In the genomic region with DNA sequence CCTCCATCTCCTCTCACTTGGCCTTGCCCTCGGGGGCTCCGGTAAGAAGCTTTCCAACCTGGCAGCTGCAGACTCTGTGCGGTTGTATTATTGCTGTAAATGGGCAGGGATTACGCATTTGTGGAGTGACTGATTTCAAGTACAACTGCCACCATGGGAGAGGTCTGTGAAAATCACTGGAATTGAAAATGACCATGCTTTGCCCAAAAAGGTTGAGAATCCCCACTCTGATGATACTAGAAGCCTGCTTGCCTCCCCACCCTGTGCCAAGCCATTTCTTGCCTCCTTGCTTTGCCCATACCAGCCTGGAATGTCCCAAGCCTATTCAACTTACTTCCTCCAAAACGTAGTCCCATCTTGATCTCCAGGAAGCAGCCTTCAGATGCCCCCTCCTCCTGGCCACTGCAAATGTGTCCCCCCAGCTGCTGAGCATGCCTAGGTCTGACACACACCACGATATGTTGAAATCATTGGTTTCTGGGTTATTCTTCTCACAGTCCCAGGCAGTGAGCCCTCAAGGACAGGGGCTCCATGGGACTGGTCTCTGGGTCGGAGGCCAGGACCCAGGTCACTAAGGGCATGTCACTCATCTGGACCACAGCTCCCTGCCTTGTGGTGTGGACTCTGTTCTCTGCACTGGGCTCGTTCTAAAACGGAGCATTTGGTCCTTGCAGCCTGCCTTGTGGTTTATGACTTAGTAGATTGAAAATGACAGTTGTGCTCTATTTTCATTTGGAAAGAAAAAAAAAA, we compare ENCODE assay signal across 12 cellular contexts. TPM values are rescaled to one million over a fixed set of nuclear protein-coding genes. Genes with fewer than 3 reads are reported as not detected.
A peak's percentile ranks its signal among the peaks of the same experiment; 100 is the strongest.
DNase-seq lines count a peak whose midpoint lies in the region; ATAC-seq, FAIRE-seq and TF ChIP-seq lines count a peak whose summit lies in the region.
"Had no signal": no experiment of that assay in that cellular context is flagged by ENCODE, and none has a peak within 500 bp of the region (broad histone marks: within the 10 kb centered on the region; RNA-seq: fewer than 3 reads in every experiment).

No MANE protein-coding gene starts in this region.

- peak overlapping the region; percentile 56 for H3K27ac Mint-ChIP-seq in activated CD8-positive, alpha-beta memory T cell treated with anti-CD3 and anti-CD28 coated beads, Interleukin-2, amount 10 ng/mL, durations not matched to agents 7 days and 5 days
- peak overlapping the region; percentile 92 for H3K27ac Mint-ChIP-seq in activated B cell treated with CpG ODN at 0.5 μM for 24 hours
- H3K27ac Mint-ChIP-seq in type B pancreatic cell = peak overlapping the region; percentile 94

- intact Hi-C loops in activated B cell treated with CpG ODN at 0.5 μM for 24 hours (cut with micrococcal nuclease) = no loop called here

- H3K36me3 Mint-ChIP-seq in activated CD8-positive, alpha-beta memory T cell treated with anti-CD3 and anti-CD28 coated beads, Interleukin-2, amount 10 ng/mL, durations not matched to agents 7 days and 5 days = peaks cover 62% of the 10 kb centered on the region
- H3K36me3 Mint-ChIP-seq in activated B cell treated with CpG ODN at 0.5 μM for 24 hours (ENCODE audit: low read depth) (peaks cover 29% of the 10 kb centered on the region), type B pancreatic cell (peaks cover 28% of the 10 kb centered on the region)

- no peaks in the 10 kb centered on the region for H3K27me3 ChIP-seq in keratinocyte (ENCODE audit: control insufficient read depth, extremely low read depth, insufficient read depth, low read length)

- H3K4me2 ChIP-seq in keratinocyte (ENCODE audit: control insufficient read depth, extremely low read depth, insufficient read depth, low read depth, low read length) = peak overlapping the region; percentile 46

- H3K9me3 Mint-ChIP-seq in activated CD8-positive, alpha-beta memory T cell treated with anti-CD3 and anti-CD28 coated beads, Interleukin-2, amount 10 ng/mL, durations not matched to agents 7 days and 5 days (ENCODE audit: low read depth) = peaks cover 3% of the 10 kb centered on the region
- H3K9me3 Mint-ChIP-seq in activated B cell treated with CpG ODN at 0.5 μM for 24 hours = no peaks in the 10 kb centered on the region
- no peaks in the 10 kb centered on the region for H3K9me3 Mint-ChIP-seq in type B pancreatic cell

- peak overlapping the region; percentile 88 for H3K27ac ChIP-seq in keratinocyte (ENCODE audit: control insufficient read depth, insufficient read depth, low read length)
- H3K27ac ChIP-seq: C4-2B, VCaP had no signal

- H3K27me3 Mint-ChIP-seq in activated CD8-positive, alpha-beta memory T cell treated with anti-CD3 and anti-CD28 coated beads, Interleukin-2, amount 10 ng/mL, durations not matched to agents 7 days and 5 days = no peaks in the 10 kb centered on the region
- H3K27me3 Mint-ChIP-seq in activated B cell treated with CpG ODN at 0.5 μM for 24 hours = no peaks in the 10 kb centered on the region
- H3K27me3 Mint-ChIP-seq in type B pancreatic cell = no peaks in the 10 kb centered on the region

- peaks cover 2% of the 10 kb centered on the region for H3K9me1 ChIP-seq in keratinocyte (ENCODE audit: control insufficient read depth, extremely low read depth, insufficient read depth, low read length)

- FAIRE-seq in keratinocyte (lab: Jason Lieb, UNC) = no peak
- FAIRE-seq: islet of Langerhans had no signal

- no peak for ATAC-seq in activated CD8-positive, alpha-beta memory T cell treated with anti-CD3 and anti-CD28 coated beads, Interleukin-2, amount 10 ng/mL, durations not matched to agents 7 days and 5 days
- ATAC-seq in activated B cell treated with CpG ODN at 0.5 μM for 24 hours (ENCODE audit: low read depth) = no peak

- H3K9me3 ChIP-seq in keratinocyte (ENCODE audit: control insufficient read depth, low read depth, low read length) = peaks cover 2% of the 10 kb centered on the region

- H3K9ac ChIP-seq in keratinocyte (ENCODE audit: control insufficient read depth, extremely low read depth, insufficient read depth, low read length) = peak overlapping the region; percentile 76

- TF ChIP-seq CTCF in activated B cell treated with CpG ODN at 0.5 μM for 24 hours (IDR thresholded peaks at IDR 0.05) = no peak
- TF ChIP-seq CTCF in keratinocyte (optimal IDR thresholded peaks at IDR 0.05 in 1 of 3, IDR thresholded peaks at IDR 0.05 in 1 of 3, conservative IDR thresholded peaks at IDR 0.05 in 1 of 3; ENCODE audit: extremely low read depth in 1 of 3, insufficient read depth in 2 of 3, low read length in 3 of 3) = no peak
- TF ChIP-seq CTCF in type B pancreatic cell (conservative IDR thresholded peaks at IDR 0.05) = no peak

- peaks cover 64% of the 10 kb centered on the region for H3K79me2 ChIP-seq in keratinocyte (ENCODE audit: control insufficient read depth, insufficient read depth, low read length)

- no peak overlapping the region for H2AFZ ChIP-seq in keratinocyte (ENCODE audit: control insufficient read depth, low read length)

- POLR2A ChIA-PET in activated B cell treated with CpG ODN at 0.5 μM for 24 hours (lab: Charles Lee) = interaction anchor here (1.1 to 28.6 kb wide), 3 partner anchors 12 to 53 kb away, joined by 3 to 1703 read pairs (median 147); a partner anchor contains a TSS

- H4K20me1 ChIP-seq in keratinocyte (ENCODE audit: control insufficient read depth, extremely low read depth, insufficient read depth, low read length) = no peaks in the 10 kb centered on the region

- H3K4me3 Mint-ChIP-seq in activated CD8-positive, alpha-beta memory T cell treated with anti-CD3 and anti-CD28 coated beads, Interleukin-2, amount 10 ng/mL, durations not matched to agents 7 days and 5 days = no peak overlapping the region
- peak overlapping the region; percentile 12 for H3K4me3 Mint-ChIP-seq in activated B cell treated with CpG ODN at 0.5 μM for 24 hours
- H3K4me3 Mint-ChIP-seq in type B pancreatic cell = peak overlapping the region; percentile 45

- DNase-seq in activated CD8-positive, alpha-beta memory T cell treated with anti-CD3 and anti-CD28 coated beads, Interleukin-2, amount 10 ng/mL, durations not matched to agents 7 days and 5 days = no peak
- no peak for DNase-seq in activated CD8-positive, alpha-beta memory T cell treated with anti-CD3 and anti-CD28 coated beads, Interleukin-2, amount 50 U/mL, for 4 hours
- DNase-seq in activated B cell treated with CpG ODN at 0.5 μM for 24 hours (no peak), keratinocyte (ENCODE audit: low read depth, low spot score) (no peak), type B pancreatic cell (ENCODE audit: extremely low spot score, unreplicated experiment) (no peak), HK-2 (ENCODE audit: unreplicated experiment) (no peak)
- DNase-seq in stimulated activated CD8-positive, alpha-beta memory T cell treated with anti-CD3 and anti-CD28 coated beads, Interleukin-4, amount 100 ng/mL, for 48 hours = no peak
- no peak for DNase-seq in activated CD8-positive, alpha-beta memory T cell treated with anti-CD3 and anti-CD28 coated beads, Interleukin-2, amount 50 U/mL, for 48 hours
- DNase-seq: NCI-H146 had no signal

- peaks cover 46% of the 10 kb centered on the region for H3K4me1 Mint-ChIP-seq in activated CD8-positive, alpha-beta memory T cell treated with anti-CD3 and anti-CD28 coated beads, Interleukin-2, amount 10 ng/mL, durations not matched to agents 7 days and 5 days
- peaks cover 3% of the 10 kb centered on the region for H3K4me1 Mint-ChIP-seq in activated B cell treated with CpG ODN at 0.5 μM for 24 hours
- peaks cover 72% of the 10 kb centered on the region for H3K4me1 Mint-ChIP-seq in type B pancreatic cell (ENCODE audit: unreplicated experiment)

- CTCF ChIA-PET in activated CD8-positive, alpha-beta memory T cell treated with anti-CD3 and anti-CD28 coated beads, Interleukin-2, amount 10 ng/mL, durations not matched to agents 7 days and 5 days (lab: Charles Lee) = no interaction called here
- CTCF ChIA-PET in activated B cell treated with CpG ODN at 0.5 μM for 24 hours (lab: Charles Lee) = interaction anchor here (1.2 kb wide), 1 partner anchor 28 kb away, joined by 3 read pairs; no protein-coding TSS in a partner anchor

- peaks cover 56% of the 10 kb centered on the region for H3K4me1 ChIP-seq in keratinocyte (ENCODE audit: control insufficient read depth, extremely low read depth, insufficient read depth, low read length)

- peaks cover 9 to 17% of the 10 kb centered on the region in 2 experiments for H3K36me3 ChIP-seq in keratinocyte (ENCODE audit: control insufficient read depth in 2 of 2, extremely low read depth in 1 of 2, insufficient read depth in 2 of 2, low read length in 2 of 2)

- dilution Hi-C loops in keratinocyte (cut with MboI; ENCODE audit: extremely low pct_ligation_motif_present, low sequenced_read_pairs) = no loop called here

- no peak overlapping the region for H3K4me3 ChIP-seq in keratinocyte (ENCODE audit: control insufficient read depth in 2 of 3, extremely low read depth in 1 of 3, insufficient read depth in 2 of 3, low read depth in 1 of 3, low read length in 3 of 3)

RNA-seq across cellular contexts. Expression of a gene that starts 42.9 kb away (rescaled TPM):
- 10 to 100 TPM; 87.1 to 88.0 TPM for total RNA-seq in activated CD8-positive, alpha-beta memory T cell treated with anti-CD3 and anti-CD28 coated beads, Interleukin-2, amount 10 ng/mL, durations not matched to agents 7 days and 5 days
- total RNA-seq in activated B cell treated with CpG ODN at 0.5 μM for 24 hours (85.9 and 118 TPM in 2 replicates), type B pancreatic cell (ENCODE audit: low replicate concordance) (52.0 and 59.0 TPM in 2 replicates)
- polyA plus RNA-seq in keratinocyte = 30.6 to 52.9 TPM (median 33.7 TPM) in 3 replicates
- 8.1 TPM for polyA plus RNA-seq in keratinocyte (2011; ENCODE audit: low read depth)
- polyA plus RNA-seq in keratinocyte (2011; cell fraction: cytosol; rRNA removed) = 23.9 and 26.7 TPM in 2 replicates
- polyA plus RNA-seq in keratinocyte (2011; cell fraction: nucleus; rRNA removed) = 74.9 and 76.8 TPM in 2 replicates
- polyA plus RNA-seq in keratinocyte (2012; ENCODE audit: low replicate concordance) = 26.5 and 44.9 TPM in 2 replicates
- polyA minus RNA-seq in keratinocyte = 45.4 to 160 TPM (median 47.7 TPM) in 3 replicates
- polyA minus RNA-seq in keratinocyte (2011; cell fraction: cytosol; rRNA and poly(A)+ RNA removed) = 23.8 TPM
- polyA minus RNA-seq in keratinocyte (2011; cell fraction: nucleus; rRNA and poly(A)+ RNA removed) = 30.5 and 55.1 TPM in 2 replicates
